In genomic region chr1:162070825-162071224, GRCh38 we compare ENCODE assay signal across 8 cellular contexts. TPM values are rescaled to one million over a fixed set of nuclear protein-coding genes. Genes with fewer than 3 reads are reported as not detected.
DNase-seq lines count a peak whose midpoint lies in the region; ATAC-seq and TF ChIP-seq lines count a peak whose summit lies in the region.

No MANE protein-coding gene starts in this region.

- peak overlapping the region; percentile 49 for H3K27ac Mint-ChIP-seq in WTC11

- POLR2A ChIA-PET in WTC11 (lab: Charles Lee): interaction anchor here (0.6 to 3.6 kb wide), 8 partner anchors 10 to 283 kb away, joined by 3 to 22 read pairs (median 4); no protein-coding TSS in a partner anchor

- H3K4me3 Mint-ChIP-seq in WTC11: peak overlapping the region; percentile 64

- WGBS in sigmoid colon, 2 donors: 27 to 35% methylated on average over 7 of the region's 7 CpGs
- 33 to 42% methylated on average over 7 of the region's 7 CpGs for WGBS in lower leg skin, 2 donors

- no peaks in the 10 kb centered on the region for H3K27me3 ChIP-seq in sigmoid colon
- H3K27me3 ChIP-seq in uterus: no peaks in the 10 kb centered on the region

- CTCF ChIA-PET in WTC11 (lab: Charles Lee): interaction anchor here (1.0 to 2.8 kb wide), 5 partner anchors 14 to 321 kb away, joined by 3 to 23 read pairs (median 4); no protein-coding TSS in a partner anchor

- H3K4me1 ChIP-seq in sigmoid colon (peaks cover 0 to 36% (median 22%) of the 10 kb centered on the region in 4 donors), uterus (peaks cover 0 to 9% of the 10 kb centered on the region in 2 donors)

- H3K27ac ChIP-seq in sigmoid colon (peak overlapping the region in 2 of 4 donors; percentile 17 to 73), uterus (no peak overlapping the region)

- peaks cover 49% of the 10 kb centered on the region for H3K4me1 Mint-ChIP-seq in WTC11

- TF ChIP-seq POLR2A in sigmoid colon (IDR thresholded peaks at IDR 0.05) (no peak), lower leg skin (IDR thresholded peaks at IDR 0.05) (no peak), uterus (IDR thresholded peaks at IDR 0.05) (no peak)

- no peak for TF ChIP-seq EP300 in sigmoid colon (IDR thresholded peaks at IDR 0.05)

- H3K4me3 ChIP-seq in iPS-18c (ENCODE audit: insufficient read depth, low read depth, low read length): peak overlapping the region; percentile 85
- H3K4me3 ChIP-seq in sigmoid colon: peak overlapping the region; percentile 40 to 93 (median 82)
- no peak overlapping the region for H3K4me3 ChIP-seq in lower leg skin (ENCODE audit: low read depth, poor library complexity, severe bottlenecking)
- peak overlapping the region in 1 of 2 donors; percentile 84 for H3K4me3 ChIP-seq in uterus

- H3K9me3 Mint-ChIP-seq in WTC11: peaks cover 15% of the 10 kb centered on the region

- TF ChIP-seq CTCF in WTC11 (IDR thresholded peaks at IDR 0.05): no peak
- TF ChIP-seq CTCF in sigmoid colon (IDR thresholded peaks at IDR 0.05): no peak
- no peak for TF ChIP-seq CTCF in lower leg skin (IDR thresholded peaks at IDR 0.05)
- TF ChIP-seq CTCF in uterus (IDR thresholded peaks at IDR 0.05): no peak

- H3K27me3 Mint-ChIP-seq in WTC11 (ENCODE audit: low read depth): no peaks in the 10 kb centered on the region; the same call in none of the 2 replicates

- no peaks in the 10 kb centered on the region for H3K36me3 ChIP-seq in sigmoid colon
- no peaks in the 10 kb centered on the region for H3K36me3 ChIP-seq in uterus

- intact Hi-C loops in sigmoid colon (cut with DNase I) (loop anchor here (5.0 kb wide), 1 partner anchor 146 kb away; no protein-coding TSS in a partner anchor), lower leg skin (cut with DNase I; ENCODE audit: low total_unique reads) (no loop called here), uterus (cut with DNase I; ENCODE audit: low total_unique reads) (no loop called here)

- DNase-seq in NCI-H1417 (lab: John Stamatoyannopoulos, UW) (peak in 2 of 3 experiments; percentile 48 to 70), NCI-H1417 treated with DMSO at 0.1 percent for 48 hours (lab: John Stamatoyannopoulos, UW) (no peak), WTC11 (ENCODE audit: low spot score) (peak; percentile 57), sigmoid colon (no peak), SW480 (ENCODE audit: low spot score) (no peak), lower leg skin (ENCODE audit: low spot score in 2 of 2) (no peak), uterus (no peak)

- peaks cover 19% of the 10 kb centered on the region for H3K36me3 Mint-ChIP-seq in WTC11

- peak; percentile 27 for ATAC-seq in WTC11

- H3K9me3 ChIP-seq in iPS-18c (ENCODE audit: control insufficient read depth, insufficient read depth, low read length): no peaks in the 10 kb centered on the region
- H3K9me3 ChIP-seq in sigmoid colon: no peaks in the 10 kb centered on the region
- no peaks in the 10 kb centered on the region for H3K9me3 ChIP-seq in uterus

TF ChIP-seq in WTC11, 78 proteins besides CTCF, POLR2A, EP300 and RAD21:
- TF ChIP-seq NFYB (CRISPR knock-in tag; conservative IDR thresholded peaks at IDR 0.05; ENCODE audit: low read depth) (no peak), TEAD1 (CRISPR knock-in tag; IDR thresholded peaks at IDR 0.05) (0 out of 2 replicates have a peak, but pooled peaks have one; percentile 18), MAX (CRISPR knock-in tag; IDR thresholded peaks at IDR 0.05) (peak; percentile 12; the same call in 1 of the 2 replicates), ZNF423 (CRISPR knock-in tag; IDR thresholded peaks at IDR 0.05) (0 out of 2 replicates have a peak, but pooled peaks have one; percentile 11), ATF3 (CRISPR knock-in tag; conservative IDR thresholded peaks at IDR 0.05) (no peak), ZNF281 (CRISPR knock-in tag; IDR thresholded peaks at IDR 0.05) (peak; percentile 73; the same call in 1 of the 2 replicates)

RNA-seq across cellular contexts. Expression of gene NOS1AP, which starts 1.3 kb away (rescaled TPM):
- total RNA-seq in WTC11 (2021): 10.0 to 14.7 TPM (median 10.2 TPM) in 3 replicates
- 10 to 100 TPM in 1 of 4 donors, 1 to 10 TPM in 3; 4.6 to 11.9 (median 7.2) TPM for total RNA-seq in sigmoid colon
- polyA plus RNA-seq in sigmoid colon: 1 to 10 TPM; 1.2 to 3.5 (median 3.1) TPM
- 1 to 10 TPM; 1.1 to 3.5 (median 2.6) TPM for total RNA-seq in lower leg skin
- 1 to 10 TPM in 2 of 4 donors, under 1 TPM in 1, not detected in 1; under 0.01 to 5.3 (median 1.9) TPM for total RNA-seq in uterus

RNA-seq across cellular contexts. Expression of gene OLFML2B, which starts 47.2 kb away (rescaled TPM):
- total RNA-seq in WTC11 (2021) (4.9 to 6.5 TPM (median 6.2 TPM) in 3 replicates), sigmoid colon (10 to 100 TPM; 14.3 to 27.4 (median 20.2) TPM), lower leg skin (1 to 10 TPM; 2.0 to 6.1 (median 3.1) TPM), uterus (10 to 100 TPM in 3 of 4 donors, 1 to 10 TPM in 1; 8.5 to 38.4 (median 12.9) TPM)
- 1 to 10 TPM; 1.2 to 5.3 (median 3.5) TPM for polyA plus RNA-seq in sigmoid colon

Comparison
In these comparisons a context has a peak if more than half of its experiments do, and no peak if none do; other contexts are left out.
1. DNase-seq: peak in NCI-H1417 (2 of 3) and WTC11 (single experiment); none in NCI-H1417 treated with DMSO at 0.1 percent for 48 hours (single experiment), sigmoid colon (single experiment), SW480 (single experiment), lower leg skin (0 of 2) and uterus (0 of 2).